Comparison of ENCODE assay signal across 8 cellular contexts in the genomic region with DNA sequence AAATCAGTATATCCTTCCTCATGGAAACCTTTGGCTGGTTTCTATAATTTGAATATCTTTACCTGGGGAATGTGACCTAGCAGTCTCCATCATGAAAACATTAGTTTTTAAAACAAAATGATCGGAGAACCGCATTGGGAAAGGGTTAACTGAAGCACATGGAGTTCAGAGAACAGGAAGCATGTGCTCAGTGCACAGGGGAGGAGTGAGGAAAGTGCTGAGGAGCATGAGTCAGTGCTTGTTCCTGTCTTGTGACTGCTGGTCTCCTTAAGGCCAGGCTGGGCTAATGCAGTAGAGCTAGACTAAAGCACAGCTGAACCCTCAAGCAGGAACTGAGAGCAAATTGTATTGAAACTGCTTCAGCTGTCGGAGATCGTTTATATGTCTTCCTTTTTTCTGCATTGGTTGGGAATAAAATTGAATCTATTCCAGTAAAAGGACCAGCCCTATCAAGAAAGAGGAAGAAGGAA. TPM values are rescaled to one million over a fixed set of nuclear protein-coding genes. Genes with fewer than 3 reads are reported as not detected.
DNase-seq lines count a peak whose midpoint lies in the region; ATAC-seq and TF ChIP-seq lines count a peak whose summit lies in the region.

No MANE protein-coding gene starts in this region.

- H3K27ac ChIP-seq in heart left ventricle = peak overlapping the region in 10 of 12 donors; percentile 28 to 99 (median 52)

- WGBS in heart left ventricle, 4 donors = 52 to 62% (median 54%) methylated on average over 4 of the region's 4 CpGs

- no peaks in the 10 kb centered on the region for H3K27me3 ChIP-seq in heart left ventricle

- intact Hi-C loops in heart left ventricle (cut with DNase I) = loop anchor here in 3 of 10 donors (5.0 to 10.0 kb wide), 3 partner anchors 42 to 909 kb away; a partner anchor contains a TSS

- H3K36me3 ChIP-seq in heart left ventricle = peaks cover 0 to 61% (median 56%) of the 10 kb centered on the region in 9 donors

- TF ChIP-seq POLR2A in heart left ventricle (IDR thresholded peaks at IDR 0.05) = peak in 1 of 2 donors; percentile 28

- no peaks in the 10 kb centered on the region for H3K9me3 ChIP-seq in heart left ventricle

- peak overlapping the region in 6 of 12 donors; percentile 7 to 82 (median 11) for H3K4me3 ChIP-seq in heart left ventricle

- ATAC-seq in GM18861 (IDR thresholded peaks at IDR 0.05; ENCODE audit: unreplicated experiment) = peak; percentile 95
- ATAC-seq in HG02970 (IDR thresholded peaks at IDR 0.05; ENCODE audit: low FRiP score, unreplicated experiment) = peak; percentile 59
- ATAC-seq in heart left ventricle = peak; percentile 93 to 99 (median 98)

- DNase-seq in RKO (ENCODE audit: low spot score) = peak; percentile 99
- peak; percentile 72 for DNase-seq in activated naive CD4-positive, alpha-beta T cell treated with Interleukin-2 at 50 U/mL for 16 hours
- DNase-seq in heart left ventricle = peak in 4 of 5 donors; percentile 66 to 74 (median 70)
- DNase-seq in stimulated activated CD4-positive, alpha-beta T cell treated with anti-CD3 and anti-CD28 coated beads, Interleukin-15, amount 100 ng/mL, for 1 hour (ENCODE audit: low read depth in 1 of 2, low spot score in 1 of 2) = peak; percentile 32 to 49
- DNase-seq in NCI-H1092 treated with DMSO at 0.1 percent for 48 hours (lab: John Stamatoyannopoulos, UW) = no peak
- DNase-seq in NCI-H2029 treated with DMSO at 0.1 percent for 48 hours (lab: John Stamatoyannopoulos, UW) = no peak

- TF ChIP-seq CTCF in heart left ventricle (IDR thresholded peaks at IDR 0.05) = no peak

- peaks cover 0 to 74% (median 27%) of the 10 kb centered on the region in 12 donors for H3K4me1 ChIP-seq in heart left ventricle

RNA-seq across cellular contexts. Expression of a gene that starts 5.8 kb away (rescaled TPM):
- total RNA-seq in heart left ventricle = 100 to 1,000 TPM in 1 of 9 donors, 10 to 100 TPM in 8; 19.1 to 125 (median 23.7) TPM
- polyA plus RNA-seq in heart left ventricle = 10 to 100 TPM; 25.5 to 27.1 TPM

Comparison
In these comparisons a context has a peak if more than half of its experiments do, and no peak if none do; other contexts are left out.
1. DNase-seq: peak in RKO (single experiment), activated naive CD4-positive, alpha-beta T cell treated with Interleukin-2 at 50 U/mL for 16 hours (single experiment), heart left ventricle (4 of 5) and stimulated activated CD4-positive, alpha-beta T cell treated with anti-CD3 and anti-CD28 coated beads, Interleukin-15, amount 100 ng/mL, for 1 hour (2 of 2); none in NCI-H1092 treated with DMSO at 0.1 percent for 48 hours (single experiment) and NCI-H2029 treated with DMSO at 0.1 percent for 48 hours (single experiment).
2. Peak in every context shown above with its lines, with median percentiles within 50 percentile points of each other: ATAC-seq.